29 cellular contexts compared by ENCODE assay signal in genomic region chr5:181197326-181197951, GRCh38. TPM values are rescaled to one million over a fixed set of nuclear protein-coding genes. Genes with fewer than 3 reads are reported as not detected.
DNase-seq lines count a peak whose midpoint lies in the region; ATAC-seq and TF ChIP-seq lines count a peak whose summit lies in the region.
"Had no signal": no experiment of that assay in that cellular context is flagged by ENCODE, and none has a peak within 500 bp of the region (broad histone marks: within the 10 kb centered on the region; RNA-seq: fewer than 3 reads in every experiment).

No MANE protein-coding gene starts in this region.

- H3K79me1 ChIP-seq in neuronal stem cell (ENCODE audit: low read depth, low read length), result no peaks in the 10 kb centered on the region

- peak overlapping the region; percentile 68 for H2BK15ac ChIP-seq in neuronal stem cell (ENCODE audit: low read length)

- H3K27me3 ChIP-seq in BLaER1, result peaks cover 21% of the 10 kb centered on the region
- no peaks in the 10 kb centered on the region for H3K27me3 ChIP-seq in Karpas-422 (ENCODE audit: low read length)
- H3K27me3 ChIP-seq in neuronal stem cell (ENCODE audit: control insufficient read depth in 3 of 3, insufficient read depth in 3 of 3, low read depth in 1 of 3, low read length in 3 of 3), result peaks cover 0 to 49% (median 6%) of the 10 kb centered on the region in 3 experiments
- no peaks in the 10 kb centered on the region for H3K27me3 ChIP-seq in sigmoid colon
- H3K27me3 ChIP-seq: SJSA1 had no signal

- peak overlapping the region; percentile 47 for H2AK5ac ChIP-seq in neuronal stem cell (ENCODE audit: low read depth, low read length)

- TF ChIP-seq CTCF in sigmoid colon (IDR thresholded peaks at IDR 0.05), result no peak

- no peak overlapping the region for H2BK12ac ChIP-seq in neuronal stem cell (ENCODE audit: low read length)

- no peak overlapping the region for H4K91ac ChIP-seq in neuronal stem cell (ENCODE audit: low read depth, low read length, poor library complexity)

- H3K4me3 ChIP-seq in BLaER1 (no peak overlapping the region), Karpas-422 (ENCODE audit: low read length) (no peak overlapping the region), neuronal stem cell (ENCODE audit: low read length in 2 of 2) (no peak overlapping the region), sigmoid colon (no peak overlapping the region)
- H3K4me3 ChIP-seq: HAP-1, K562, SJSA1 had no signal

- H3K4me1 ChIP-seq in BLaER1 (peaks cover 46% of the 10 kb centered on the region), Karpas-422 (ENCODE audit: low read length) (peaks cover 47% of the 10 kb centered on the region), neuronal stem cell (ENCODE audit: control insufficient read depth in 2 of 2, insufficient read depth in 1 of 2, low read depth in 1 of 2, low read length in 2 of 2) (peaks cover 2 to 21% of the 10 kb centered on the region in 2 donors), sigmoid colon (peaks cover 0 to 6% (median 3%) of the 10 kb centered on the region in 4 donors)

- H3K27ac ChIP-seq in BLaER1, result no peak overlapping the region
- no peak overlapping the region for H3K27ac ChIP-seq in Karpas-422 (ENCODE audit: low read length)
- no peak overlapping the region for H3K27ac ChIP-seq in neuronal stem cell (replicated peaks; ENCODE audit: low read length)
- H3K27ac ChIP-seq in sigmoid colon, result no peak overlapping the region
- H3K27ac ChIP-seq: HL-60, SJSA1 had no signal

- H3K9me2 ChIP-seq in Karpas-422 (replicated peaks; ENCODE audit: insufficient read depth, low read length), result no peaks in the 10 kb centered on the region

- peak overlapping the region; percentile 78 for H3K18ac ChIP-seq in neuronal stem cell (ENCODE audit: low read length)

- no CpG with 5 or more reads among the region's 8 CpGs for WGBS in neuronal stem cell (ENCODE audit: extremely low coverage in 2 of 2, insufficient read length in 2 of 2, insufficient replicate concordance in 1 of 2), 2 donors
- WGBS in sigmoid colon, 2 donors, result 73 to 77% methylated on average over 8 of the region's 8 CpGs

- H3K36me3 ChIP-seq in BLaER1 (peaks cover 13% of the 10 kb centered on the region; the same call in 1 of the 2 replicates), Karpas-422 (ENCODE audit: insufficient read depth, low read length) (no peaks in the 10 kb centered on the region), neuronal stem cell (replicated peaks in 1 of 2; ENCODE audit: control insufficient read depth in 2 of 2, insufficient read depth in 2 of 2, low read length in 2 of 2) (no peaks in the 10 kb centered on the region), sigmoid colon (no peaks in the 10 kb centered on the region)
- H3K36me3 ChIP-seq: HAP-1 had no signal

- no peak overlapping the region for H2BK5ac ChIP-seq in neuronal stem cell (ENCODE audit: low read length)

- no peak for TF ChIP-seq POLR2A in sigmoid colon (IDR thresholded peaks at IDR 0.05)

- H4K8ac ChIP-seq in neuronal stem cell (ENCODE audit: low read depth, low read length), result no peak overlapping the region

- no peak for TF ChIP-seq EP300 in sigmoid colon (IDR thresholded peaks at IDR 0.05)

- H3K14ac ChIP-seq in neuronal stem cell (ENCODE audit: low read length), result no peak overlapping the region

- no peak overlapping the region for H3K4ac ChIP-seq in neuronal stem cell (ENCODE audit: low read length)

- H3K9ac ChIP-seq in BLaER1, result no peak overlapping the region
- no peak overlapping the region; the same call in 1 of the 2 replicates for H3K9ac ChIP-seq in Karpas-422 (ENCODE audit: low read length)
- H3K9ac ChIP-seq in neuronal stem cell (ENCODE audit: low read depth, low read length, poor library complexity), result no peak overlapping the region

- H3K23ac ChIP-seq in neuronal stem cell (ENCODE audit: low read depth, low read length, poor library complexity), result peak overlapping the region; percentile 61

- H3K9me3 ChIP-seq in BLaER1 (no peaks in the 10 kb centered on the region), Karpas-422 (ENCODE audit: low read length) (no peaks in the 10 kb centered on the region), neuronal stem cell (replicated peaks in 1 of 2; ENCODE audit: control insufficient read depth in 2 of 2, insufficient read depth in 1 of 2, low read depth in 1 of 2, low read length in 2 of 2) (no peaks in the 10 kb centered on the region), sigmoid colon (no peaks in the 10 kb centered on the region)
- H3K9me3 ChIP-seq: HAP-1, SJSA1 had no signal

- ATAC-seq in HG02610 (IDR thresholded peaks at IDR 0.05; ENCODE audit: unreplicated experiment), result no peak
- ATAC-seq: K562, PC-3, Right ventricle myocardium inferior had no signal

- no peaks in the 10 kb centered on the region for H4K20me1 ChIP-seq in BLaER1
- H4K20me1 ChIP-seq in Karpas-422 (ENCODE audit: insufficient read depth, low read depth, low read length), result no peaks in the 10 kb centered on the region

- DNase-seq in EH (ENCODE audit: low read depth), result peak; percentile 34
- DNase-seq in Karpas-422, result no peak
- no peak for DNase-seq in neuronal stem cell (ENCODE audit: low spot score)
- no peak for DNase-seq in sigmoid colon
- no peak for DNase-seq in activated CD4-positive, alpha-beta T cell treated with anti-CD3 and anti-CD28 coated beads, Interleukin-2, amount 50 U/mL, for 4 hours
- DNase-seq in GOT3 (lab: John Stamatoyannopoulos, UW), result no peak
- DNase-seq: CD8-positive, alpha-beta memory T cell; DMS79 treated with DMSO at 0.1 percent for 48 hours; MV-4-11; NCI-H1105; NCI-H146; NCI-H1930; NCI-H2107; NCI-H446; NCI-H524 treated with DMSO at 0.1 percent for 48 hours; NCI-H774; PC-3; T-helper 1 cell had no signal

- H2AFZ ChIP-seq in Karpas-422 (ENCODE audit: low read length) (no peak overlapping the region), neuronal stem cell (ENCODE audit: low read length) (no peak overlapping the region)

- H3K4me2 ChIP-seq in BLaER1 (peak overlapping the region; percentile 48), Karpas-422 (ENCODE audit: low read depth, low read length, poor library complexity, severe bottlenecking) (peak overlapping the region; percentile 12), neuronal stem cell (ENCODE audit: insufficient read depth, low read length, poor library complexity, severe bottlenecking) (no peak overlapping the region)

- intact Hi-C loops in sigmoid colon (cut with DNase I), result no loop called here

- no peak overlapping the region for H2BK120ac ChIP-seq in neuronal stem cell (ENCODE audit: low read depth, low read length)

- no peaks in the 10 kb centered on the region for H3K79me2 ChIP-seq in Karpas-422 (ENCODE audit: low read length)

RNA-seq across cellular contexts. Expression of gene TRIM7, which starts 7.6 kb away (rescaled TPM):
- 2.0 TPM in 1 of 2 replicates, not detected in the other for total RNA-seq in Karpas-422 (2014; rRNA removed; shearing (Covaris generic); ENCODE audit: low replicate concordance)
- 0.28 TPM for polyA plus RNA-seq in neuronal stem cell (2013, experiment 1 of 2)
- 0.28 TPM for polyA plus RNA-seq in neuronal stem cell (2013, experiment 2 of 2)
- 1 to 10 TPM in 3 of 4 donors, under 1 TPM in 1; 0.55 to 2.1 (median 1.1) TPM for total RNA-seq in sigmoid colon
- 1 to 10 TPM in 2 of 3 donors, under 1 TPM in 1; 0.60 to 5.3 (median 3.2) TPM for polyA plus RNA-seq in sigmoid colon

RNA-seq across cellular contexts. Expression of gene TRIM41, which starts 25.6 kb away (rescaled TPM):
- 23.6 and 46.2 TPM in 2 replicates for total RNA-seq in Karpas-422 (2014; rRNA removed; shearing (Covaris generic); ENCODE audit: low replicate concordance)
- 21.0 TPM for polyA plus RNA-seq in neuronal stem cell (2013, experiment 1 of 2)
- 21.3 TPM for polyA plus RNA-seq in neuronal stem cell (2013, experiment 2 of 2)
- 10 to 100 TPM in 2 of 4 donors, 1 to 10 TPM in 2; 8.2 to 15.3 (median 11.8) TPM for total RNA-seq in sigmoid colon
- 10 to 100 TPM; 13.2 to 25.3 (median 19.0) TPM for polyA plus RNA-seq in sigmoid colon

RNA-seq across cellular contexts. Expression of gene RACK1, which starts 46.3 kb away (rescaled TPM):
- 7,026 and 7,196 TPM in 2 replicates for total RNA-seq in Karpas-422 (2014; rRNA removed; shearing (Covaris generic); ENCODE audit: low replicate concordance)
- polyA plus RNA-seq in neuronal stem cell (2013, experiment 1 of 2), result 3,697 TPM
- 3,656 TPM for polyA plus RNA-seq in neuronal stem cell (2013, experiment 2 of 2)
- total RNA-seq in sigmoid colon, result 1,000 to 10,000 TPM; 2,029 to 2,209 (median 2,163) TPM
- polyA plus RNA-seq in sigmoid colon, result 1,000 to 10,000 TPM; 1,821 to 2,943 (median 2,181) TPM

RNA-seq across cellular contexts. Expression of gene OR2V2, which starts 50.1 kb away (rescaled TPM):
- not detected in 2 replicates for total RNA-seq in Karpas-422 (2014; rRNA removed; shearing (Covaris generic); ENCODE audit: low replicate concordance)
- not detected for polyA plus RNA-seq in neuronal stem cell (2013, experiment 1 of 2)
- polyA plus RNA-seq in neuronal stem cell (2013, experiment 2 of 2), result not detected
- not detected for total RNA-seq in sigmoid colon
- polyA plus RNA-seq in sigmoid colon, result not detected
- total RNA-seq: CD8-positive, alpha-beta memory T cell; K562; LHCN-M2; MCF 10A; PC-3; Right ventricle myocardium inferior; SJSA1 had no signal
- polyA plus RNA-seq: AG04450; CD14-positive monocyte; CD8-positive, alpha-beta memory T cell had no signal
